9 cellular contexts compared by ENCODE assay signal in the genomic region with DNA sequence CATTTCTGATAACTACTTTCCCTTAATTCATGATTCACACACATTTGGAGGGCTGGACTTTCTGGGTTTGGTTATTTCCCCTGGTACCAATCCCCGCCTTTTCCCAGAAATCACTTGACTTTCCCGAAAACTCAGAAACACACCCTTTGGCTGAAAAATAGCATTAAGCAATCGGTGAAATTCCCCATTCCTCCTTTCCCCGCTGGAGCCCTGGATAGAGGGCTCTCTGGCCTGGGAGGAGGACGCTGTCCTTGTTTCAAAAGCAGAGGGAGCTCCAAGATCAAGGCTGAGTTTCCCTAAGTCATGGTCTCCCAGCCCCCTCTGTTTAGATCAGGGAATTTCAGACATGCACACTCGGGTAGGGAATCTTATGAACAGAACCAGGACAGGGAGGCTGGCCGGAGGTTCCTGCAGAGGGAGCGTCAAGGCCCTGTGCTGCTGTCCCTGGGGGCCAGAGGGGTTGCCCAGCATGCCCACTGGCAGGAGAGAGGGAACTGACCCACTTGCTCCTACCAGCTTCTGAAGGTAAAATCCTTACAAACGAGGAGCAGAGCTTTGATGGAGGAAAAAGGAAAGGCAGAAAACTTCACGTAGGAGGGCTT. TPM values are rescaled to one million over a fixed set of nuclear protein-coding genes. Genes with fewer than 3 reads are reported as not detected.
DNase-seq lines count a peak whose midpoint lies in the region; TF ChIP-seq lines count a peak whose summit lies in the region.
"Had no signal": no experiment of that assay in that cellular context is flagged by ENCODE, and none has a peak within 500 bp of the region (broad histone marks: within the 10 kb centered on the region; RNA-seq: fewer than 3 reads in every experiment).

TSS of gene C1S (plus strand) at position 366 of the 602 bp plus-strand sequence. CDS start 1,195 bp downstream, outside the sequence.

- H3K27ac ChIP-seq in duodenal mucosa (ENCODE audit: low read depth, low read length): no peak within 1 kb of the TSS
- peak within 1 kb of the TSS; percentile 72 to 85 (median 82) for H3K27ac ChIP-seq in transverse colon

- peak; percentile 69 for TF ChIP-seq POLR2A in transverse colon (IDR thresholded peaks at IDR 0.05)

- H3K36me3 ChIP-seq in duodenal mucosa (ENCODE audit: control insufficient read depth in 1 of 2, insufficient read depth in 2 of 2, low read length in 2 of 2) (no peaks in the 10 kb centered on the region), transverse colon (no peaks in the 10 kb centered on the region)

- peak; percentile 48 to 73 (median 62) for TF ChIP-seq CTCF in transverse colon (IDR thresholded peaks at IDR 0.05)

- DNase-seq in A172 (ENCODE audit: low spot score) (peak; percentile 80), M059J (ENCODE audit: low read depth) (peak; percentile 93), lung microvascular endothelial cell (ENCODE audit: low read depth in 2 of 2) (peak; percentile 58 to 81), transverse colon (peak; percentile 54), KBM-7 (no peak)
- DNase-seq in activated T-cell treated with anti-CD3 and anti-CD28 coated beads, Interleukin-2, amount 50 U/mL, for 1 hour: no peak
- no peak for DNase-seq in stimulated activated CD4-positive, alpha-beta T cell treated with anti-CD3 and anti-CD28 coated beads, Interleukin-2, amount 100 ng/mL, for 48 hours
- DNase-seq: activated B cell treated with CpG ODN at 0.5 μM for 24 hours had no signal

- H3K9me3 ChIP-seq in duodenal mucosa (ENCODE audit: control insufficient read depth in 1 of 2, low read length in 2 of 2) (no peaks in the 10 kb centered on the region), transverse colon (no peaks in the 10 kb centered on the region)

- intact Hi-C loops in transverse colon (cut with DNase I; ENCODE audit: low total_unique reads): loop anchor here (2.0 kb wide), 2 partner anchors 32 to 48 kb away; partner anchors contain the start of genes C1R and C1RL

- H3K4me3 ChIP-seq in duodenal mucosa (ENCODE audit: low read depth in 1 of 2, low read length in 2 of 2): peak within 1 kb of the TSS; percentile 56 to 57
- H3K4me3 ChIP-seq in transverse colon: peak within 1 kb of the TSS; percentile 14 to 49 (median 24)

- H3K9ac ChIP-seq in duodenal mucosa (ENCODE audit: low read depth in 1 of 2, low read length in 2 of 2): peak within 1 kb of the TSS; percentile 21 to 29

- in situ Hi-C loops in transverse colon (cut with MboI; ENCODE audit: low pct_ligation_motif_present in 1 of 4, low pct_unique_long_range_greater_than_20kb in 1 of 4, low sequenced_read_pairs in 3 of 4): no loop called here
- in situ Hi-C loops in KBM-7 (cut with MboI; ENCODE audit: low pct_unique_long_range_greater_than_20kb, low sequenced_read_pairs): no loop called here

- H3K4me1 ChIP-seq in duodenal mucosa (ENCODE audit: control insufficient read depth in 1 of 2, insufficient read depth in 2 of 2, low read length in 2 of 2) (no peaks in the 10 kb centered on the region), transverse colon (peaks cover 0 to 20% (median 8%) of the 10 kb centered on the region in 4 donors)

- no peaks in the 10 kb centered on the region for H3K27me3 ChIP-seq in duodenal mucosa (ENCODE audit: control insufficient read depth in 1 of 2, insufficient read depth in 2 of 2, low read length in 2 of 2)
- H3K27me3 ChIP-seq in transverse colon: no peaks in the 10 kb centered on the region

- WGBS in transverse colon (ENCODE audit: low coverage in 1 of 2), 2 donors: 50% methylated on average over 2 to 10 of the region's 10 CpGs

- TF ChIP-seq EP300 in transverse colon (IDR thresholded peaks at IDR 0.05; ENCODE audit: low read depth): peak; percentile 65

RNA-seq across cellular contexts. Expression of gene C1S, which starts in this region (rescaled TPM):
- total RNA-seq in A172 (2014; rRNA removed; shearing (Covaris generic)): 20.3 and 39.8 TPM in 2 replicates
- total RNA-seq in M059J (2014; rRNA removed; shearing (Covaris generic)): 59.0 and 68.3 TPM in 2 replicates
- total RNA-seq in lung microvascular endothelial cell: under 0.01 and 0.20 TPM in 2 replicates
- total RNA-seq in transverse colon: 100 to 1,000 TPM; 103 to 191 (median 117) TPM

Comparison
In these comparisons a context has a peak if more than half of its experiments do, and no peak if none do; other contexts are left out.
1. RNA of gene C1S (total RNA-seq): 103 to 191 TPM in transverse colon, 59.0 to 68.3 TPM in M059J and 20.3 to 39.8 TPM in A172; under 0.01 to 0.20 TPM in lung microvascular endothelial cell; every median in the first group is over 10 times any median in the second.
2. Peak in DNase-seq in lung microvascular endothelial cell; RNA of the gene not detected or under 1 TPM.
3. DNase-seq: peak in A172 (single experiment), M059J (single experiment) and transverse colon (single experiment); none in KBM-7 (single experiment), activated T-cell treated with anti-CD3 and anti-CD28 coated beads, Interleukin-2, amount 50 U/mL, for 1 hour (single experiment) and stimulated activated CD4-positive, alpha-beta T cell treated with anti-CD3 and anti-CD28 coated beads, Interleukin-2, amount 100 ng/mL, for 48 hours (0 of 2).